In genomic region chr6:125951323-125951722, GRCh38 we compare ENCODE assay signal across 16 cellular contexts.
"Had no signal": no experiment of that assay in that cellular context is flagged by ENCODE, and none has a peak within 500 bp of the region (broad histone marks: within the 10 kb centered on the region; RNA-seq: fewer than 3 reads in every experiment).

No MANE protein-coding gene starts in this region.

- H3K9me3 Mint-ChIP-seq: naive thymus-derived CD4-positive, alpha-beta T cell; type B pancreatic cell had no signal

- DNase-seq: foreskin melanocyte; head of caudate nucleus; left colon; left ventricle myocardium superior; mesendoderm; naive thymus-derived CD4-positive, alpha-beta T cell; nephron progenitor cell; posterior cingulate gyrus; sigmoid colon; stimulated activated CD4-positive, alpha-beta T cell treated with anti-CD3 and anti-CD28 coated beads, Interleukin-2, amount 100 ng/mL, for 48 hours; stimulated activated naive CD4-positive, alpha-beta T cell treated with Interleukin-2 at 50 U/mL for 16 hours had no signal

- H3K36me3 ChIP-seq: sigmoid colon had no signal

- H3K4me2 ChIP-seq: hepatocyte had no signal

- FAIRE-seq: urothelium cell line had no signal

- H3K36me3 Mint-ChIP-seq: naive thymus-derived CD4-positive, alpha-beta T cell; type B pancreatic cell had no signal

- H3K27ac ChIP-seq: hepatocyte, sigmoid colon, skin epidermis had no signal

- H3K27me3 ChIP-seq: hepatocyte, sigmoid colon had no signal

- H3K9me3 ChIP-seq: sigmoid colon had no signal

- H3K4me1 Mint-ChIP-seq: nephron progenitor cell had no signal

- ATAC-seq: left colon; left ventricle myocardium superior; naive thymus-derived CD4-positive, alpha-beta T cell had no signal

- H3K4me3 ChIP-seq: hepatocyte, lung, sigmoid colon, skin epidermis had no signal

- H3K4me3 Mint-ChIP-seq: naive thymus-derived CD4-positive, alpha-beta T cell; nephron progenitor cell; type B pancreatic cell had no signal

- H2AFZ ChIP-seq: hepatocyte had no signal

- H3K27ac Mint-ChIP-seq: nephron progenitor cell, type B pancreatic cell had no signal

- H3K79me2 ChIP-seq: hepatocyte had no signal
